ENCODE assay signal across 18 cellular contexts in the genomic region with DNA sequence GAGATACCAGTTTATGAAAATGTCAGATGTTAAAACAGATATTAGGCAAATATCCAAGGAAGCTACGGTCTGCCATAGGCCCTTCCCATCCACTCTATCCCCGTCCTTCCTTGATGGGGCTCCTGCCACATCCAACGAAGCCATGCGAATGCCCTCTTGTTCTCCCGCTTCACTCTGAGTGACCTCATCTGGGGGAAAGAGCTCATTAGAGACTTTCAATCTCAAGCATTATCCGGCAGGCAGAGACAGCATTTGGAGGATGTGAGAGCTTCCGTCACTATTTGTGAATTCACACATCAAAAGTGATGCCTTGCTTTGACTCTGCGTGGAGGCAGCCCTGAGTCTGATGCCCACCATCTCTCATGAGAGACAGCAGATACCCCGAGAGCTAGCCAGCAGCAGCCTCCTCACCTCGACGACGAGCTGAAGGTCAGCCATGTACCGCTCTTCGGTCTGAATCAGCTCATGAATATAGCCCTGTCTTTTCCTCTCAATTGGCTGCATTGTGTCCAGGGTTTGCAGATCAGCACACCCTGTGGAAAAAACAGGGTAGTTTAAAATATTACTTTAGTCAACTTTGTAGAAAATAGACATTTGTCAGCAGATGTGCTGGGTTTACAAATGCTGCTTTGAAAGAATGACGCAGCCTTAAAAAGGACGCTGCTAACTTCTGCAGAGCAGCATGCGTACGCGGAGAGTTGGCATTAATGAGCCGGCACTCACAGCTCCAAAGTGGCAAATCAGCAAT. TPM values are rescaled to one million over a fixed set of nuclear protein-coding genes. Genes with fewer than 3 reads are reported as not detected.
DNase-seq lines count a peak whose midpoint lies in the region; ATAC-seq, FAIRE-seq and TF ChIP-seq lines count a peak whose summit lies in the region.
"Had no signal": no experiment of that assay in that cellular context is flagged by ENCODE, and none has a peak within 500 bp of the region (broad histone marks: within the 10 kb centered on the region; RNA-seq: fewer than 3 reads in every experiment).

No MANE protein-coding gene starts in this region.

- no peak overlapping the region for H2BK12ac ChIP-seq in H9 (ENCODE audit: insufficient read length, low read depth, low read length)

- no peak overlapping the region for H3K23ac ChIP-seq in H9 (ENCODE audit: insufficient read length, low read depth, low read length)

- H3K4me3 Mint-ChIP-seq in H9, result no peak overlapping the region
- no peak overlapping the region for H3K4me3 Mint-ChIP-seq in astrocyte (ENCODE audit: unreplicated experiment)
- H3K4me3 Mint-ChIP-seq in CD4-positive, alpha-beta memory T cell, result no peak overlapping the region
- H3K4me3 Mint-ChIP-seq: B cell; CD4-positive, alpha-beta T cell; HFFc6 had no signal

- H3K79me2 ChIP-seq in H9 (ENCODE audit: insufficient read depth, low read length), result no peaks in the 10 kb centered on the region
- H3K79me2 ChIP-seq in astrocyte (ENCODE audit: insufficient read depth, low read length), result no peaks in the 10 kb centered on the region

- H2BK120ac ChIP-seq in H9 (ENCODE audit: low read depth, low read length, poor library complexity, severe bottlenecking), result no peak overlapping the region

- H3K4me1 ChIP-seq in H9 (ENCODE audit: insufficient read depth, low read length), result no peaks in the 10 kb centered on the region; the same call in 1 of the 2 replicates
- no peaks in the 10 kb centered on the region for H3K4me1 ChIP-seq in astrocyte (ENCODE audit: insufficient read depth, low read length)
- H3K4me1 ChIP-seq in CD4-positive, alpha-beta memory T cell (ENCODE audit: insufficient read depth, low read length), result no peaks in the 10 kb centered on the region
- H3K4me1 ChIP-seq: Peyer's patch had no signal

- no peak overlapping the region for H2BK5ac ChIP-seq in H9 (ENCODE audit: insufficient read length, low read length)

- H2BK20ac ChIP-seq in H9 (ENCODE audit: low read depth, low read length, poor library complexity, severe bottlenecking), result no peak overlapping the region

- no peak overlapping the region for H3K56ac ChIP-seq in H9 (ENCODE audit: insufficient read length, low read depth, low read length)

- intact Hi-C loops in CD4-positive, alpha-beta memory T cell (cut with micrococcal nuclease), result no loop called here

- H3K27me3 ChIP-seq in H9 (ENCODE audit: insufficient read depth, low read length) (no peaks in the 10 kb centered on the region), astrocyte (ENCODE audit: insufficient read depth, low read length) (no peaks in the 10 kb centered on the region)
- no peaks in the 10 kb centered on the region for H3K27me3 ChIP-seq in CD4-positive, alpha-beta memory T cell (ENCODE audit: insufficient read depth, low read length)
- H3K27me3 ChIP-seq: Peyer's patch had no signal

- no peak overlapping the region for H3K9ac ChIP-seq in H9 (ENCODE audit: extremely low read depth, insufficient read length, low read length)
- no peak overlapping the region for H3K9ac ChIP-seq in astrocyte (ENCODE audit: low read length)

- H3K4me2 ChIP-seq in H9 (ENCODE audit: insufficient read depth, insufficient read length, low read length), result no peak overlapping the region
- no peak overlapping the region for H3K4me2 ChIP-seq in astrocyte (ENCODE audit: low read length)

- H2AFZ ChIP-seq in H9 (ENCODE audit: low read length) (no peak overlapping the region), astrocyte (ENCODE audit: low read depth, low read length) (no peak overlapping the region)

- no peak for FAIRE-seq in astrocyte (lab: Jason Lieb, UNC)

- CTCF ChIA-PET in CD4-positive, alpha-beta memory T cell (lab: Charles Lee; ENCODE audit: partially characterized antibody), result no interaction called here

- H3K14ac ChIP-seq in H9 (ENCODE audit: insufficient read depth, low read length), result no peak overlapping the region

- no peak overlapping the region for H3T11ph ChIP-seq in H9 (ENCODE audit: low read length)

- H3K9me3 Mint-ChIP-seq in H9 (no peaks in the 10 kb centered on the region), astrocyte (ENCODE audit: unreplicated experiment) (no peaks in the 10 kb centered on the region)
- H3K9me3 Mint-ChIP-seq in CD4-positive, alpha-beta memory T cell, result peaks cover 0 to 2% (median 0%) of the 10 kb centered on the region in 8 donors
- H3K9me3 Mint-ChIP-seq: CD4-positive, alpha-beta T cell; HFFc6 had no signal

- no peaks in the 10 kb centered on the region for H3K79me1 ChIP-seq in H9 (ENCODE audit: insufficient read depth, low read depth, low read length, poor library complexity, severe bottlenecking)

- no peak overlapping the region for H4K8ac ChIP-seq in H9 (replicated peaks; ENCODE audit: insufficient read length, low read depth, low read length)

- H3K9me3 ChIP-seq in H9 (ENCODE audit: control insufficient read depth, low read depth, low read length), result no peaks in the 10 kb centered on the region
- no peaks in the 10 kb centered on the region for H3K9me3 ChIP-seq in astrocyte (ENCODE audit: insufficient read depth, low read depth, low read length)
- no peaks in the 10 kb centered on the region for H3K9me3 ChIP-seq in CD4-positive, alpha-beta memory T cell (ENCODE audit: control insufficient read depth in 1 of 2, low read length in 2 of 2)
- H3K9me3 ChIP-seq: Peyer's patch had no signal

- H3K4me3 ChIP-seq in astrocyte (ENCODE audit: insufficient read depth, low read depth, low read length), result no peak overlapping the region
- H3K4me3 ChIP-seq in CD4-positive, alpha-beta memory T cell (ENCODE audit: low read length in 2 of 2), result no peak overlapping the region
- H3K4me3 ChIP-seq: Peyer's patch had no signal

- POLR2A ChIA-PET in CD4-positive, alpha-beta memory T cell (lab: Charles Lee; ENCODE audit: partially characterized antibody), result no interaction called here

- H2BK15ac ChIP-seq in H9 (ENCODE audit: low read depth, low read length), result no peak overlapping the region

- H3K4ac ChIP-seq in H9 (ENCODE audit: low read depth, low read length), result no peak overlapping the region

- no peak overlapping the region for H4K5ac ChIP-seq in H9 (ENCODE audit: insufficient read length, low read depth, low read length)

- no peak for TF ChIP-seq CTCF in H9 (conservative IDR thresholded peaks at IDR 0.05)
- TF ChIP-seq CTCF in astrocyte (IDR thresholded peaks at IDR 0.05; ENCODE audit: insufficient read depth, low read depth, low read length), result no peak

- no peak overlapping the region for H3K18ac ChIP-seq in H9 (ENCODE audit: insufficient read length, low read depth, low read length)

- DNase-seq in H9, result no peak
- no peak for DNase-seq in astrocyte (ENCODE audit: low read depth)
- DNase-seq in globus pallidus (ENCODE audit: low spot score), result peak; percentile 70
- peak; percentile 72 for DNase-seq in pons (ENCODE audit: low spot score)
- DNase-seq in activated CD4-positive, CD25-positive, alpha-beta regulatory T cell treated with anti-CD3 and anti-CD28 coated beads, Interleukin-2, amount 50 U/mL, for 72 hours, result no peak
- DNase-seq in stimulated activated naive CD8-positive, alpha-beta T cell treated with anti-CD3 and anti-CD28 coated beads, Interleukin-15, Interleukin-2, amounts not matched to agents 100 U/mL and 50 U/mL, for 24 hours, result no peak
- DNase-seq in CD4-positive, alpha-beta memory T cell, result no peak
- DNase-seq: CD4-positive, alpha-beta T cell; GOT3; HFFc6; KBM-7; NCI-H1436 treated with DMSO at 0.1 percent for 48 hours; NCI-H2081 treated with DMSO at 0.1 percent for 48 hours; Peyer's patch; SHP77 had no signal

- no peak overlapping the region for H4K91ac ChIP-seq in H9 (ENCODE audit: insufficient read length, low read depth, low read length)

- H4K20me1 ChIP-seq in H9 (ENCODE audit: control insufficient read depth, insufficient read depth, insufficient read length) (no peaks in the 10 kb centered on the region), astrocyte (ENCODE audit: insufficient read depth, low read length) (no peaks in the 10 kb centered on the region)

- no CpG with 5 or more reads among the region's 20 CpGs for WGBS in H9 (ENCODE audit: extremely low coverage, insufficient read length, low lambda C conversion rate)

- no peaks in the 10 kb centered on the region for H3K4me1 Mint-ChIP-seq in H9
- H3K4me1 Mint-ChIP-seq in astrocyte (ENCODE audit: low read depth, unreplicated experiment), result no peaks in the 10 kb centered on the region
- H3K4me1 Mint-ChIP-seq in CD4-positive, alpha-beta memory T cell, result peaks cover 0 to 5% (median under 1%) of the 10 kb centered on the region in 4 donors

- H3K27ac ChIP-seq in H9 (ENCODE audit: insufficient read length, low read depth, low read length) (no peak overlapping the region), astrocyte (ENCODE audit: low read depth, low read length) (no peak overlapping the region)
- no peak overlapping the region for H3K27ac ChIP-seq in CD4-positive, alpha-beta memory T cell (ENCODE audit: low read depth, low read length)
- H3K27ac ChIP-seq: Peyer's patch had no signal

- H2AK5ac ChIP-seq in H9 (ENCODE audit: insufficient read length, low read length), result no peak overlapping the region

- peaks cover 0 to 8% (median 0%) of the 10 kb centered on the region in 3 experiments; a peak in 3 of 7 replicates for H3K36me3 Mint-ChIP-seq in H9 (ENCODE audit: insufficient read depth in 1 of 3, low read depth in 3 of 3)
- H3K36me3 Mint-ChIP-seq in astrocyte (ENCODE audit: low read depth, unreplicated experiment), result peaks cover 24% of the 10 kb centered on the region
- peaks cover 41 to 60% of the 10 kb centered on the region in 2 donors for H3K36me3 Mint-ChIP-seq in CD4-positive, alpha-beta memory T cell

- H3K36me3 ChIP-seq in astrocyte (ENCODE audit: insufficient read depth, low read length), result no peaks in the 10 kb centered on the region
- H3K36me3 ChIP-seq in CD4-positive, alpha-beta memory T cell (ENCODE audit: insufficient read depth, low read length), result peaks cover 17% of the 10 kb centered on the region

- ATAC-seq in stimulated activated naive CD8-positive, alpha-beta T cell treated with anti-CD3 and anti-CD28 coated beads, Interleukin-15, Interleukin-2, amounts not matched to agents 100 U/mL and 50 U/mL, for 24 hours, result no peak
- no peak for ATAC-seq in GM21825 (IDR thresholded peaks at IDR 0.05; ENCODE audit: unreplicated experiment)

- no peaks in the 10 kb centered on the region for H3K23me2 ChIP-seq in H9 (ENCODE audit: insufficient read length, low read depth, low read length, poor library complexity, severe bottlenecking)

- no peaks in the 10 kb centered on the region for H3K27me3 Mint-ChIP-seq in H9 (ENCODE audit: low read depth)
- H3K27me3 Mint-ChIP-seq in astrocyte (ENCODE audit: low read depth, unreplicated experiment), result no peaks in the 10 kb centered on the region
- H3K27me3 Mint-ChIP-seq in CD4-positive, alpha-beta memory T cell, result no peaks in the 10 kb centered on the region
- H3K27me3 Mint-ChIP-seq: B cell; CD4-positive, alpha-beta T cell had no signal

- H3K27ac Mint-ChIP-seq in H9, result peak overlapping the region in 2 of 3 experiments; percentile 50 to 55; a peak in 2 of 7 replicates
- H3K27ac Mint-ChIP-seq in astrocyte (ENCODE audit: unreplicated experiment), result peak overlapping the region; percentile 47
- H3K27ac Mint-ChIP-seq in CD4-positive, alpha-beta memory T cell, result no peak overlapping the region
- H3K27ac Mint-ChIP-seq: B cell; CD4-positive, alpha-beta T cell; HFFc6 had no signal

RNA-seq across cellular contexts. Expression of a gene that starts 45.9 kb away (rescaled TPM):
- total RNA-seq in H9 (2021) (not detected in 2 replicates), astrocyte (not detected in 2 replicates)
- total RNA-seq in CD4-positive, alpha-beta memory T cell, result under 1 TPM; 0.36 to 0.81 TPM
- under 1 TPM in 1 of 2 donors, not detected in 1; 0.28 TPM for polyA plus RNA-seq in CD4-positive, alpha-beta memory T cell
- total RNA-seq: A673, B cell, HFFc6 had no signal

Comparison
In these comparisons a context has a peak if more than half of its experiments do, and no peak if none do; other contexts are left out.
1. DNase-seq: peak in globus pallidus (single experiment) and pons (single experiment); none in H9 (single experiment), astrocyte (single experiment), activated CD4-positive, CD25-positive, alpha-beta regulatory T cell treated with anti-CD3 and anti-CD28 coated beads, Interleukin-2, amount 50 U/mL, for 72 hours (single experiment), stimulated activated naive CD8-positive, alpha-beta T cell treated with anti-CD3 and anti-CD28 coated beads, Interleukin-15, Interleukin-2, amounts not matched to agents 100 U/mL and 50 U/mL, for 24 hours (single experiment) and CD4-positive, alpha-beta memory T cell (0 of 5).
2. H3K27ac Mint-ChIP-seq: peak in H9 (2 of 3) and astrocyte (single experiment); none in CD4-positive, alpha-beta memory T cell (0 of 7).